Comparison of ENCODE assay signal across 8 cellular contexts in genomic region chr4:83455300-83456183, GRCh38. TPM values are rescaled to one million over a fixed set of nuclear protein-coding genes. Genes with fewer than 3 reads are reported as not detected.
A peak's percentile ranks its signal among the peaks of the same experiment; 100 is the strongest.
DNase-seq lines count a peak whose midpoint lies in the region; ATAC-seq and TF ChIP-seq lines count a peak whose summit lies in the region.

Gene HELQ, minus strand, starts transcription at chr4:83455823. Its CDS starts 130 bp downstream, at chr4:83455693.
Gene MRPS18C, plus strand, starts transcription at chr4:83456058. Its CDS starts 20 bp downstream, at chr4:83456078.

- H3K36me3 ChIP-seq in left ventricle myocardium inferior, result peaks cover 57% of the 10 kb centered on the region

- H3K4me3 Mint-ChIP-seq in T-helper 17 cell (peak within 1 kb of the TSS; percentile 99), progenitor cell of endocrine pancreas (ENCODE audit: low read depth) (peak within 1 kb of the TSS; percentile 99)

- H3K4me1 ChIP-seq in left ventricle myocardium inferior, result peaks cover 53% of the 10 kb centered on the region

- ATAC-seq in GM18498 (IDR thresholded peaks at IDR 0.05; ENCODE audit: unreplicated experiment) (peak; percentile 93), HG02938 (IDR thresholded peaks at IDR 0.05; ENCODE audit: unreplicated experiment) (peak; percentile 91), T-helper 17 cell (peak; percentile 90)

- H3K4me1 Mint-ChIP-seq in T-helper 17 cell (peaks cover 26% of the 10 kb centered on the region), progenitor cell of endocrine pancreas (ENCODE audit: low read depth) (peaks cover 14% of the 10 kb centered on the region)

- peak within 1 kb of the TSS; percentile 100 for H3K27ac Mint-ChIP-seq in T-helper 17 cell
- peak within 1 kb of the TSS; percentile 99 for H3K27ac Mint-ChIP-seq in progenitor cell of endocrine pancreas

- H3K27ac ChIP-seq in left ventricle myocardium inferior (replicated peaks), result peak within 1 kb of the TSS; percentile 96

- DNase-seq in NCI-H1694 treated with DMSO at 0.1 percent for 48 hours (lab: John Stamatoyannopoulos, UW) (peak; percentile 98), T-helper 17 cell (peak; percentile 81 to 91 (median 89)), amygdala (lab: John Stamatoyannopoulos, UW) (peak; percentile 64 to 98 (median 92)), left ventricle myocardium inferior (peak; percentile 94), progenitor cell of endocrine pancreas (ENCODE audit: low spot score, unreplicated experiment) (peak; percentile 88), ureter (ENCODE audit: low spot score) (peak; percentile 99)

- no peaks in the 10 kb centered on the region for H3K27me3 ChIP-seq in left ventricle myocardium inferior (ENCODE audit: low read depth)

- H3K36me3 Mint-ChIP-seq in T-helper 17 cell (ENCODE audit: low read depth), result peaks cover 6% of the 10 kb centered on the region
- peaks cover 20% of the 10 kb centered on the region for H3K36me3 Mint-ChIP-seq in progenitor cell of endocrine pancreas (ENCODE audit: insufficient read depth)

- peak; percentile 33 for TF ChIP-seq CTCF in left ventricle myocardium inferior (IDR thresholded peaks at IDR 0.05; ENCODE audit: borderline replicate concordance)
- TF ChIP-seq CTCF in progenitor cell of endocrine pancreas (IDR thresholded peaks at IDR 0.05; ENCODE audit: unreplicated experiment), result no peak

- intact Hi-C loops in left ventricle myocardium inferior (cut with micrococcal nuclease), result no loop called here

- H3K27me3 Mint-ChIP-seq in T-helper 17 cell, result no peaks in the 10 kb centered on the region
- no peaks in the 10 kb centered on the region for H3K27me3 Mint-ChIP-seq in progenitor cell of endocrine pancreas

- H3K9me3 ChIP-seq in T-helper 17 cell (ENCODE audit: control insufficient read depth, low read length, poor library complexity, severe bottlenecking) (no peaks in the 10 kb centered on the region), left ventricle myocardium inferior (replicated peaks) (no peaks in the 10 kb centered on the region)

- H3K4me3 ChIP-seq in left ventricle myocardium inferior, result peak within 1 kb of the TSS; percentile 89

- H3K9me3 Mint-ChIP-seq in progenitor cell of endocrine pancreas (ENCODE audit: low read depth), result no peaks in the 10 kb centered on the region

RNA-seq across cellular contexts. Expression of gene HELQ, which starts in this region (rescaled TPM):
- 10 to 100 TPM; 28.9 to 38.4 TPM for total RNA-seq in T-helper 17 cell
- total RNA-seq in left ventricle myocardium inferior, result 14.0 TPM
- total RNA-seq in progenitor cell of endocrine pancreas, result 14.1 and 18.9 TPM in 2 replicates
- total RNA-seq in ureter, result 15.9 TPM

RNA-seq across cellular contexts. Expression of gene MRPS18C, which starts in this region (rescaled TPM):
- total RNA-seq in T-helper 17 cell (10 to 100 TPM; 15.6 to 17.6 TPM), left ventricle myocardium inferior (65.7 TPM), progenitor cell of endocrine pancreas (41.5 and 45.2 TPM in 2 replicates), ureter (42.8 TPM)

Comparison
In these comparisons a context has a peak if more than half of its experiments do, and no peak if none do; other contexts are left out.
1. Peak in every context shown above with its lines: DNase-seq, ATAC-seq, H3K4me3 ChIP-seq and H3K27ac ChIP-seq.